ENCODE assay signal across 1 cellular context in genomic region chr6:34888874-34889555, GRCh38.
TF ChIP-seq lines count a peak whose summit lies in the region.

Gene ANKS1A, plus strand, starts transcription at chr6:34889255. Its CDS starts 148 bp downstream, at chr6:34889403.

TF ChIP-seq in K562, 482 proteins besides CTCF, POLR2A, EP300 and RAD21 (continued from another document and continues in another):
- peak; percentile 97 for TF ChIP-seq VEZF1 (CRISPR knock-in tag; IDR thresholded peaks at IDR 0.05)
- TF ChIP-seq KLF1 (tag; IDR thresholded peaks at IDR 0.05), result no peak
- peak; percentile 58 for TF ChIP-seq PCBP1 (IDR thresholded peaks at IDR 0.05; ENCODE audit: low read depth, low read length, poor library complexity, severe bottlenecking)
- TF ChIP-seq ZBTB40 (IDR thresholded peaks at IDR 0.05), result peak; percentile 86
- no peak for TF ChIP-seq ZBTB40 (CRISPR knock-in tag; IDR thresholded peaks at IDR 0.05)
- no peak for TF ChIP-seq ZNF449 (CRISPR knock-in tag; IDR thresholded peaks at IDR 0.05)
- TF ChIP-seq KLF6 (CRISPR knock-in tag; IDR thresholded peaks at IDR 0.05; ENCODE audit: borderline replicate concordance), result no peak
- TF ChIP-seq ZNF780A (CRISPR knock-in tag; IDR thresholded peaks at IDR 0.05), result no peak
- no peak for TF ChIP-seq ZNF277 (CRISPR knock-in tag; IDR thresholded peaks at IDR 0.05; ENCODE audit: borderline replicate concordance)
- no peak for TF ChIP-seq ZNF384 (IDR thresholded peaks at IDR 0.05; ENCODE audit: low read depth, low read length)
- no peak for TF ChIP-seq CREB3L1 (IDR thresholded peaks at IDR 0.05; ENCODE audit: borderline replicate concordance, low read depth)
- TF ChIP-seq SREBF2 (CRISPR knock-in tag; IDR thresholded peaks at IDR 0.05), result no peak
- no peak for TF ChIP-seq ZC3H4 (CRISPR knock-in tag; IDR thresholded peaks at IDR 0.05; ENCODE audit: borderline replicate concordance)
- no peak for TF ChIP-seq ZNF592 (IDR thresholded peaks at IDR 0.05)
- TF ChIP-seq NFRKB (IDR thresholded peaks at IDR 0.05; ENCODE audit: low read depth), result no peak
- TF ChIP-seq SMAD1 (IDR thresholded peaks at IDR 0.05; ENCODE audit: low read depth, low read length, partially characterized antibody), result no peak
- no peak for TF ChIP-seq ZNF717 (CRISPR knock-in tag; IDR thresholded peaks at IDR 0.05)
- no peak for TF ChIP-seq GABPB2 (CRISPR knock-in tag; conservative IDR thresholded peaks at IDR 0.05)
- TF ChIP-seq PML (IDR thresholded peaks at IDR 0.05; ENCODE audit: low read length), result no peak; the same call in 1 of the 2 replicates
- no peak for TF ChIP-seq CEBPZ (IDR thresholded peaks at IDR 0.05; ENCODE audit: borderline replicate concordance, low read depth, low read length)
- TF ChIP-seq TAF15 (IDR thresholded peaks at IDR 0.05; ENCODE audit: low read depth, low read length), result no peak
- no peak for TF ChIP-seq ZNF76 (CRISPR knock-in tag; IDR thresholded peaks at IDR 0.05; ENCODE audit: borderline replicate concordance)
- no peak for TF ChIP-seq ZNF785 (CRISPR knock-in tag; IDR thresholded peaks at IDR 0.05)
- TF ChIP-seq BCLAF1 (IDR thresholded peaks at IDR 0.05; ENCODE audit: borderline replicate concordance in 1 of 2, control insufficient read depth in 1 of 2, low read depth in 2 of 2, low read length in 1 of 2), result no peak
- TF ChIP-seq ZBTB7A (IDR thresholded peaks at IDR 0.05; ENCODE audit: borderline replicate concordance, control insufficient read depth, low read depth, low read length), result no peak; the same call in 1 of the 2 replicates
- peak; percentile 75 for TF ChIP-seq KDM5B (IDR thresholded peaks at IDR 0.05; ENCODE audit: insufficient replicate concordance, low read depth, low read length)
- TF ChIP-seq ZEB2 (IDR thresholded peaks at IDR 0.05), result peak; percentile 97
- TF ChIP-seq ATF1 (CRISPR knock-in tag; IDR thresholded peaks at IDR 0.05), result peak; percentile 79
- TF ChIP-seq ATF1 (tag; IDR thresholded peaks at IDR 0.05), result peak; percentile 98
